In genomic region chr12:26777236-26777635, GRCh38 we compare ENCODE assay signal across 6 cellular contexts.
"Had no signal": no experiment of that assay in that cellular context is flagged by ENCODE, and none has a peak within 500 bp of the region (broad histone marks: within the 10 kb centered on the region; RNA-seq: fewer than 3 reads in every experiment).

No MANE protein-coding gene starts in this region.

- H3K27me3 Mint-ChIP-seq: IgD-negative memory B cell had no signal

- H3K4me3 ChIP-seq: K562 had no signal

- DNase-seq: IMR-90, KBM-7, KG1 had no signal

- H3K27ac Mint-ChIP-seq: IgD-negative memory B cell had no signal

- H3K4me3 Mint-ChIP-seq: IgD-negative memory B cell had no signal

- H3K27ac ChIP-seq: HL-60 had no signal
